In genomic region chr16:50274771-50275415, GRCh38 we compare ENCODE assay signal across 10 cellular contexts. TPM values are rescaled to one million over a fixed set of nuclear protein-coding genes. Genes with fewer than 3 reads are reported as not detected.
DNase-seq lines count a peak whose midpoint lies in the region; ATAC-seq and TF ChIP-seq lines count a peak whose summit lies in the region.
"Had no signal": no experiment of that assay in that cellular context is flagged by ENCODE, and none has a peak within 500 bp of the region (broad histone marks: within the 10 kb centered on the region; RNA-seq: fewer than 3 reads in every experiment).

No MANE protein-coding gene starts in this region.

- TF ChIP-seq POLR2A in heart left ventricle (IDR thresholded peaks at IDR 0.05): no peak
- no peak for TF ChIP-seq POLR2A in right lobe of liver (IDR thresholded peaks at IDR 0.05)

- H3K4me1 ChIP-seq in heart left ventricle (peaks cover 0 to 90% (median 0%) of the 10 kb centered on the region in 12 donors), right lobe of liver (no peaks in the 10 kb centered on the region), upper lobe of right lung (peaks cover 7% of the 10 kb centered on the region)
- H3K4me1 ChIP-seq: SJSA1 had no signal

- H3K27me3 Mint-ChIP-seq in activated CD8-positive, alpha-beta T cell treated with anti-CD3 and anti-CD28 coated beads for 36 hours: no peaks in the 10 kb centered on the region

- DNase-seq in heart left ventricle: peak in 2 of 5 donors; percentile 23 to 26
- DNase-seq in left cardiac atrium: no peak
- DNase-seq in activated CD8-positive, alpha-beta T cell treated with anti-CD3 and anti-CD28 coated beads for 36 hours: no peak
- DNase-seq in right lobe of liver: peak in 1 of 3 donors; percentile 35
- DNase-seq in upper lobe of right lung: peak; percentile 41
- DNase-seq in putamen (ENCODE audit: low spot score): no peak
- DNase-seq in effector CD4-positive, alpha-beta T cell: no peak
- no peak for DNase-seq in NCI-H524 treated with DMSO at 0.1 percent for 48 hours (lab: John Stamatoyannopoulos, UW)
- DNase-seq: trophoblast cell had no signal

- TF ChIP-seq CTCF in heart left ventricle (IDR thresholded peaks at IDR 0.05): no peak
- TF ChIP-seq CTCF in activated CD8-positive, alpha-beta T cell treated with anti-CD3 and anti-CD28 coated beads for 36 hours (IDR thresholded peaks at IDR 0.05): no peak
- no peak for TF ChIP-seq CTCF in right lobe of liver (IDR thresholded peaks at IDR 0.05)
- no peak for TF ChIP-seq CTCF in upper lobe of right lung (IDR thresholded peaks at IDR 0.05)

- POLR2A ChIA-PET in activated CD8-positive, alpha-beta T cell treated with anti-CD3 and anti-CD28 coated beads for 36 hours (lab: Charles Lee): interaction anchor here (0.7 to 19.3 kb wide), 12 partner anchors 7 to 391 kb away, joined by 3 to 215 read pairs (median 4); partner anchors contain the start of gene ADCY7

- intact Hi-C loops in heart left ventricle (cut with DNase I) (no loop called here), left cardiac atrium (cut with DNase I) (no loop called here), right lobe of liver (cut with DNase I) (no loop called here), upper lobe of right lung (cut with DNase I) (no loop called here)
- intact Hi-C loops in activated CD8-positive, alpha-beta T cell treated with anti-CD3 and anti-CD28 coated beads for 36 hours (cut with micrococcal nuclease): loop anchor here (5.0 kb wide), 2 partner anchors 37 to 62 kb away; no protein-coding TSS in a partner anchor

- H3K4me3 ChIP-seq in heart left ventricle: peak overlapping the region in 10 of 12 donors; percentile 10 to 64 (median 34)
- H3K4me3 ChIP-seq in right lobe of liver: peak overlapping the region in 2 of 3 donors; percentile 14 to 36
- peak overlapping the region; percentile 48 for H3K4me3 ChIP-seq in upper lobe of right lung
- H3K4me3 ChIP-seq: SJSA1 had no signal

- peak overlapping the region; percentile 93 for H3K4me3 Mint-ChIP-seq in activated CD8-positive, alpha-beta T cell treated with anti-CD3 and anti-CD28 coated beads for 36 hours

- peak overlapping the region; percentile 100 for H3K27ac Mint-ChIP-seq in activated CD8-positive, alpha-beta T cell treated with anti-CD3 and anti-CD28 coated beads for 36 hours

- peaks cover 94% of the 10 kb centered on the region for H3K4me1 Mint-ChIP-seq in activated CD8-positive, alpha-beta T cell treated with anti-CD3 and anti-CD28 coated beads for 36 hours (ENCODE audit: low read depth)

- WGBS in heart left ventricle, 4 donors: 81 to 88% (median 84%) methylated on average over 5 to 6 of the region's 6 CpGs
- WGBS in right lobe of liver (ENCODE audit: insufficient coverage, low coverage, low lambda C conversion rate, missing lambda C conversion rate): 60% methylated on average over 1 of the region's 6 CpGs

- ATAC-seq in heart left ventricle (no peak), left cardiac atrium (no peak), right lobe of liver (no peak), upper lobe of right lung (no peak)
- ATAC-seq in activated CD8-positive, alpha-beta T cell treated with anti-CD3 and anti-CD28 coated beads for 36 hours: no peak

- CTCF ChIA-PET in activated CD8-positive, alpha-beta T cell treated with anti-CD3 and anti-CD28 coated beads for 36 hours (lab: Charles Lee): interaction anchor here (0.8 to 4.2 kb wide), 19 partner anchors 9 to 531 kb away, joined by 3 to 25 read pairs (median 3); partner anchors contain the start of genes ADCY7 and CNEP1R1

- H3K9me3 ChIP-seq in heart left ventricle (peaks cover 0 to 3% (median 0%) of the 10 kb centered on the region in 12 donors), right lobe of liver (no peaks in the 10 kb centered on the region), upper lobe of right lung (no peaks in the 10 kb centered on the region)

- H3K27ac ChIP-seq in heart left ventricle: peak overlapping the region in 7 of 12 donors; percentile 8 to 95 (median 43)
- peak overlapping the region; percentile 11 to 64 (median 57) for H3K27ac ChIP-seq in right lobe of liver
- peak overlapping the region; percentile 82 for H3K27ac ChIP-seq in upper lobe of right lung
- H3K27ac ChIP-seq: SJSA1 had no signal

- H3K36me3 ChIP-seq in heart left ventricle (no peaks in the 10 kb centered on the region), right lobe of liver (no peaks in the 10 kb centered on the region), upper lobe of right lung (no peaks in the 10 kb centered on the region)

- peaks cover 10% of the 10 kb centered on the region for H3K9me3 Mint-ChIP-seq in activated CD8-positive, alpha-beta T cell treated with anti-CD3 and anti-CD28 coated beads for 36 hours

- H3K36me3 Mint-ChIP-seq in activated CD8-positive, alpha-beta T cell treated with anti-CD3 and anti-CD28 coated beads for 36 hours (ENCODE audit: low read depth): peaks cover 35% of the 10 kb centered on the region

- H3K27me3 ChIP-seq in heart left ventricle: no peaks in the 10 kb centered on the region
- H3K27me3 ChIP-seq in right lobe of liver: no peaks in the 10 kb centered on the region
- no peaks in the 10 kb centered on the region for H3K27me3 ChIP-seq in upper lobe of right lung
- H3K27me3 ChIP-seq: SJSA1 had no signal

RNA-seq across cellular contexts. Expression of gene ADCY7, which starts 8.5 kb away (rescaled TPM):
- total RNA-seq in heart left ventricle: 10 to 100 TPM in 3 of 9 donors, 1 to 10 TPM in 6; 3.2 to 46.7 (median 9.0) TPM
- polyA plus RNA-seq in heart left ventricle: 1 to 10 TPM; 3.8 to 5.3 TPM
- total RNA-seq in left cardiac atrium: 10 to 100 TPM; 14.3 to 23.7 TPM
- 10 to 100 TPM; 89.9 to 92.1 TPM for total RNA-seq in activated CD8-positive, alpha-beta T cell treated with anti-CD3 and anti-CD28 coated beads for 36 hours
- total RNA-seq in right lobe of liver: 10 to 100 TPM in 1 of 6 experiments, 1 to 10 TPM in 5; 2.5 to 10.2 (median 6.5) TPM
- 88.1 TPM for total RNA-seq in upper lobe of right lung
